Comparison of ENCODE assay signal across 26 cellular contexts in the genomic region with DNA sequence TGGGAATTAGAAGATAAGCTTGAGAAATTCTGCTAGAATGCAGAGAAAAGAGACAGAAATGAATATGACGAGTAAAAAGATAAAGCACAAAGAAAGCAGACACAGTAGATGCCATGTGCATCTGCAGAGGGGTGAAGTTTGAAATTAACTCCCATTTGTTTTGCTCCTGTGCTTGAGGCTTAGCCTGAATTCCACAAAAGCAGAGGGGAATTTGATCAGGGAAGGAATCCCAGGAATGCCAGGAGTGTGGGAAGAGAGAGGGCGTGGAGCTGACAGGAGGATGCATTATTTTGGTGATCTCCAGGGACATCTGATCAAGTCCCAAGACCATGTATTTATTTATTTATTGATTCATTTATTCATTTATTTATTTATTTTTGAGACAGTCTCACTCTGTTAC. TPM values are rescaled to one million over a fixed set of nuclear protein-coding genes. Genes with fewer than 3 reads are reported as not detected.
"Had no signal": no experiment of that assay in that cellular context is flagged by ENCODE, and none has a peak within 500 bp of the region (broad histone marks: within the 10 kb centered on the region; RNA-seq: fewer than 3 reads in every experiment).

No MANE protein-coding gene starts in this region.

- H3K27ac Mint-ChIP-seq: activated CD4-positive, alpha-beta memory T cell treated with anti-CD3 and anti-CD28 coated beads, Interleukin-2, amount 10 ng/mL, durations not matched to agents 7 days and 5 days; activated CD8-positive, alpha-beta memory T cell treated with anti-CD3 and anti-CD28 coated beads, Interleukin-2, amount 10 ng/mL, durations not matched to agents 7 days and 5 days; activated naive CD4-positive, alpha-beta T cell treated with anti-CD3 and anti-CD28 coated beads, Interleukin-2, amount 50 U/mL, for 24 hours; memory B cell; stimulated activated memory B cell treated with anti-CD40 and anti-IgM and Interleukin-4, amounts not matched to agents 10 μg/mL and 1 μg/mL and 100 μg/mL, for 72 hours had no signal

- DNase-seq: activated CD4-positive, alpha-beta memory T cell treated with anti-CD3 and anti-CD28 coated beads, Interleukin-2, amount 10 ng/mL, durations not matched to agents 7 days and 5 days; activated CD4-positive, alpha-beta T cell treated with anti-CD3 and anti-CD28 coated beads for 48 hours; activated CD8-positive, alpha-beta memory T cell treated with anti-CD3 and anti-CD28 coated beads, Interleukin-2, amount 10 ng/mL, durations not matched to agents 7 days and 5 days; activated gamma-delta T cell treated with Interleukin-2 at 50 U/mL for 16 hours; activated T-cell treated with anti-CD3 and anti-CD28 coated beads for 4 hours; anterior cingulate cortex; body of pancreas; dermis blood vessel endothelial cell; effector CD8-positive, alpha-beta T cell; erythroblast; foreskin melanocyte; hippocampal formation; kidney glomerular epithelial cell; nucleus accumbens; stimulated activated CD4-positive, alpha-beta T cell treated with anti-CD3 and anti-CD28 coated beads, Interleukin-15, amount 100 ng/mL, for 24 hours; trophoblast cell had no signal

- H3K79me2 ChIP-seq: parathyroid adenoma had no signal

- H3K36me3 ChIP-seq: cardiac muscle cell, vagina had no signal

- H3K27me3 ChIP-seq: body of pancreas, cardiac muscle cell, vagina had no signal

- H3K4me3 Mint-ChIP-seq: activated CD4-positive, alpha-beta memory T cell treated with anti-CD3 and anti-CD28 coated beads, Interleukin-2, amount 10 ng/mL, durations not matched to agents 7 days and 5 days; activated CD8-positive, alpha-beta memory T cell treated with anti-CD3 and anti-CD28 coated beads, Interleukin-2, amount 10 ng/mL, durations not matched to agents 7 days and 5 days; activated naive CD4-positive, alpha-beta T cell treated with anti-CD3 and anti-CD28 coated beads, Interleukin-2, amount 50 U/mL, for 24 hours; memory B cell; nephron; stimulated activated memory B cell treated with anti-CD40 and anti-IgM and Interleukin-4, amounts not matched to agents 10 μg/mL and 1 μg/mL and 100 μg/mL, for 72 hours had no signal

- H3K9me3 ChIP-seq: body of pancreas, vagina had no signal

- H3K9me3 Mint-ChIP-seq: activated CD4-positive, alpha-beta memory T cell treated with anti-CD3 and anti-CD28 coated beads, Interleukin-2, amount 10 ng/mL, durations not matched to agents 7 days and 5 days; activated naive CD4-positive, alpha-beta T cell treated with anti-CD3 and anti-CD28 coated beads, Interleukin-2, amount 50 U/mL, for 24 hours; memory B cell; nephron; stimulated activated memory B cell treated with anti-CD40 and anti-IgM and Interleukin-4, amounts not matched to agents 10 μg/mL and 1 μg/mL and 100 μg/mL, for 72 hours had no signal

- H2AFZ ChIP-seq: parathyroid adenoma had no signal

- H3K9ac ChIP-seq: parathyroid adenoma had no signal

- H3K4me1 Mint-ChIP-seq: activated CD4-positive, alpha-beta memory T cell treated with anti-CD3 and anti-CD28 coated beads, Interleukin-2, amount 10 ng/mL, durations not matched to agents 7 days and 5 days; activated CD8-positive, alpha-beta memory T cell treated with anti-CD3 and anti-CD28 coated beads, Interleukin-2, amount 10 ng/mL, durations not matched to agents 7 days and 5 days; activated naive CD4-positive, alpha-beta T cell treated with anti-CD3 and anti-CD28 coated beads, Interleukin-2, amount 50 U/mL, for 24 hours; memory B cell; stimulated activated memory B cell treated with anti-CD40 and anti-IgM and Interleukin-4, amounts not matched to agents 10 μg/mL and 1 μg/mL and 100 μg/mL, for 72 hours had no signal

- H3K27ac ChIP-seq: body of pancreas, cardiac muscle cell, parathyroid adenoma, vagina had no signal

- ATAC-seq: activated CD8-positive, alpha-beta memory T cell treated with anti-CD3 and anti-CD28 coated beads, Interleukin-2, amount 10 ng/mL, durations not matched to agents 7 days and 5 days; body of pancreas; sciatic nerve; stimulated activated memory B cell treated with anti-CD40 and anti-IgM and Interleukin-4, amounts not matched to agents 10 μg/mL and 1 μg/mL and 100 μg/mL, for 72 hours had no signal

- H3K4me3 ChIP-seq: body of pancreas, cardiac muscle cell, smooth muscle cell, vagina had no signal

- H3K4me1 ChIP-seq: body of pancreas, parathyroid adenoma had no signal

- H3K36me3 Mint-ChIP-seq: activated CD8-positive, alpha-beta memory T cell treated with anti-CD3 and anti-CD28 coated beads, Interleukin-2, amount 10 ng/mL, durations not matched to agents 7 days and 5 days; activated naive CD4-positive, alpha-beta T cell treated with anti-CD3 and anti-CD28 coated beads, Interleukin-2, amount 50 U/mL, for 24 hours; memory B cell; stimulated activated memory B cell treated with anti-CD40 and anti-IgM and Interleukin-4, amounts not matched to agents 10 μg/mL and 1 μg/mL and 100 μg/mL, for 72 hours had no signal

RNA-seq across cellular contexts. Expression of gene SLC22A1, which starts 55.6 kb away (rescaled TPM):
- total RNA-seq: temporal lobe had no signal
- polyA plus RNA-seq: cardiac muscle cell had no signal
